ENCODE assay signal across 7 cellular contexts in genomic region chr22:31493355-31493754, GRCh38. TPM values are rescaled to one million over a fixed set of nuclear protein-coding genes. Genes with fewer than 3 reads are reported as not detected.
A peak's percentile ranks its signal among the peaks of the same experiment; 100 is the strongest.
DNase-seq lines count a peak whose midpoint lies in the region; ATAC-seq, FAIRE-seq and TF ChIP-seq lines count a peak whose summit lies in the region.
"Not testable (repeated sequence)": the region's sequence is repeated elsewhere in the genome, so short reads cannot be mapped to it uniquely, and the experiment has no call there.

No MANE protein-coding gene starts in this region.

- H3K27me3 Mint-ChIP-seq in activated CD4-positive, alpha-beta T cell treated with anti-CD3 and anti-CD28 coated beads, Interleukin-2, amount 10 ng/mL, durations not matched to agents 7 days and 5 days; activated T-helper 2 cell treated with anti-CD3 and anti-CD28 coated beads, Interferon-gamma antibody, Interleukin-2, Interleukin-4, amounts not matched to agents 10 μg/mL and 5 μg/mL and 100 μg/mL, durations not matched to agents 14 hours and 24 hours and 36 hours (ENCODE audit: low read depth); naive thymus-derived CD8-positive, alpha-beta T cell; stimulated activated memory B cell treated with anti-CD40 and anti-IgM and Interleukin-4, amounts not matched to agents 10 μg/mL and 1 μg/mL and 100 μg/mL, for 72 hours: not testable (repeated sequence)

- H3K27ac Mint-ChIP-seq in activated CD4-positive, alpha-beta T cell treated with anti-CD3 and anti-CD28 coated beads, Interleukin-2, amount 10 ng/mL, durations not matched to agents 7 days and 5 days: peak overlapping the region; percentile 71
- H3K27ac Mint-ChIP-seq in activated T-helper 2 cell treated with anti-CD3 and anti-CD28 coated beads, Interferon-gamma antibody, Interleukin-2, Interleukin-4, amounts not matched to agents 10 μg/mL and 5 μg/mL and 100 μg/mL, durations not matched to agents 14 hours and 24 hours and 36 hours: peak overlapping the region; percentile 77
- H3K27ac Mint-ChIP-seq in naive thymus-derived CD8-positive, alpha-beta T cell: peak overlapping the region in 8 of 10 donors; percentile 7 to 76 (median 69)
- peak overlapping the region; percentile 100 for H3K27ac Mint-ChIP-seq in stimulated activated memory B cell treated with anti-CD40 and anti-IgM and Interleukin-4, amounts not matched to agents 10 μg/mL and 1 μg/mL and 100 μg/mL, for 72 hours

- peak overlapping the region; percentile 100 for H3K4me2 ChIP-seq in SU-DHL-6 (ENCODE audit: low read depth, low read length, poor library complexity, severe bottlenecking)
- not testable (repeated sequence) for H3K4me2 ChIP-seq in K562 (ENCODE audit: insufficient read depth, low read length)

- H3K27me3 ChIP-seq in SU-DHL-6 (ENCODE audit: low read length); K562 (ENCODE audit: control insufficient read depth in 2 of 2, insufficient read depth in 2 of 2, low read length in 2 of 2): not testable (repeated sequence)

- not testable (repeated sequence) for TF ChIP-seq CTCF in GM12865 (IDR thresholded peaks at IDR 0.05; ENCODE audit: insufficient read depth, low read depth, low read length, missing control alignments); SU-DHL-6 (IDR thresholded peaks at IDR 0.05; ENCODE audit: insufficient read depth, low read length, poor library complexity, severe bottlenecking); K562 (IDR thresholded peaks at IDR 0.05 in 2 of 3, conservative IDR thresholded peaks at IDR 0.05 in 1 of 3; ENCODE audit: insufficient read depth in 2 of 3, low read depth in 1 of 3, low read length in 3 of 3)

- not testable (repeated sequence) for BruUV-seq in K562 (replicated peaks; lab: Mats Ljungman, UMichigan)

- POLR2A ChIA-PET in activated CD4-positive, alpha-beta T cell treated with anti-CD3 and anti-CD28 coated beads, Interleukin-2, amount 10 ng/mL, durations not matched to agents 7 days and 5 days (lab: Charles Lee): not testable (repeated sequence)
- POLR2A ChIA-PET in K562 (lab: Yijun Ruan, JAX): interaction anchor here (1.0 to 1.3 kb wide), 2 partner anchors 15 to 37 kb away, joined by 3 read pairs; no protein-coding TSS in a partner anchor
- POLR2A ChIA-PET in naive thymus-derived CD8-positive, alpha-beta T cell (lab: Charles Lee): interaction anchor here (0.8 kb wide), 1 partner anchor 10 kb away, joined by 4 read pairs; no protein-coding TSS in a partner anchor

- H3K4me1 ChIP-seq in K562 (replicated peaks in 1 of 2; ENCODE audit: control insufficient read depth in 2 of 2, insufficient read depth in 2 of 2, low read length in 2 of 2): peaks cover 26 to 30% of the 10 kb centered on the region in 2 experiments; a peak in 4 of 5 replicates

- H3K9me2 ChIP-seq in SU-DHL-6 (replicated peaks; ENCODE audit: insufficient read depth, low read length): not testable (repeated sequence)

- H2AFZ ChIP-seq in SU-DHL-6 (ENCODE audit: low read depth, low read length, severe bottlenecking); K562 (ENCODE audit: low read depth, low read length): not testable (repeated sequence)

- CTCF ChIA-PET in activated CD4-positive, alpha-beta T cell treated with anti-CD3 and anti-CD28 coated beads, Interleukin-2, amount 10 ng/mL, durations not matched to agents 7 days and 5 days (lab: Charles Lee): interaction anchor here (0.6 to 0.7 kb wide), 2 partner anchors 152 to 1707 kb away, joined by 3 to 4 read pairs; no protein-coding TSS in a partner anchor
- CTCF ChIA-PET in K562 (lab: Yijun Ruan, JAX; ENCODE audit: low intra/inter-chr PET ratio): not testable (repeated sequence)

- not testable (repeated sequence) for H3K4me3 ChIP-seq in GM12865 (ENCODE audit: low read depth, low read length); SU-DHL-6 (ENCODE audit: insufficient read depth, low read length, poor library complexity, severe bottlenecking); K562

- not testable (repeated sequence) for H3K9me3 ChIP-seq in SU-DHL-6 (ENCODE audit: insufficient read depth, low read length); K562 (replicated peaks; ENCODE audit: control insufficient read depth, insufficient read depth, low read depth, low read length)

- H4K20me1 ChIP-seq in SU-DHL-6 (ENCODE audit: low read depth, low read length); K562 (replicated peaks; ENCODE audit: control insufficient read depth, insufficient read depth, low read length): not testable (repeated sequence)

- in situ Hi-C loops in K562 (cut with MboI): not testable (repeated sequence)

- peaks cover 28% of the 10 kb centered on the region for H3K79me2 ChIP-seq in SU-DHL-6 (ENCODE audit: insufficient read depth, low read length)
- peaks cover 48% of the 10 kb centered on the region for H3K79me2 ChIP-seq in K562 (ENCODE audit: control insufficient read depth, insufficient read depth, low read length)

- not testable (repeated sequence) for FAIRE-seq in K562 (lab: Jason Lieb, UNC)

- not testable (repeated sequence) for ATAC-seq in K562; naive thymus-derived CD8-positive, alpha-beta T cell; stimulated activated memory B cell treated with anti-CD40 and anti-IgM and Interleukin-4, amounts not matched to agents 10 μg/mL and 1 μg/mL and 100 μg/mL, for 72 hours

- H3K4me1 Mint-ChIP-seq in activated CD4-positive, alpha-beta T cell treated with anti-CD3 and anti-CD28 coated beads, Interleukin-2, amount 10 ng/mL, durations not matched to agents 7 days and 5 days: peaks cover 49% of the 10 kb centered on the region
- peaks cover 36% of the 10 kb centered on the region for H3K4me1 Mint-ChIP-seq in activated T-helper 2 cell treated with anti-CD3 and anti-CD28 coated beads, Interferon-gamma antibody, Interleukin-2, Interleukin-4, amounts not matched to agents 10 μg/mL and 5 μg/mL and 100 μg/mL, durations not matched to agents 14 hours and 24 hours and 36 hours (ENCODE audit: low read depth)
- peaks cover 12 to 52% (median 39%) of the 10 kb centered on the region in 4 donors for H3K4me1 Mint-ChIP-seq in naive thymus-derived CD8-positive, alpha-beta T cell
- peaks cover 44% of the 10 kb centered on the region for H3K4me1 Mint-ChIP-seq in stimulated activated memory B cell treated with anti-CD40 and anti-IgM and Interleukin-4, amounts not matched to agents 10 μg/mL and 1 μg/mL and 100 μg/mL, for 72 hours

- not testable (repeated sequence) for H3K36me3 ChIP-seq in SU-DHL-6 (ENCODE audit: low read length); K562 (ENCODE audit: control insufficient read depth, insufficient read depth, low read length)

- peak; percentile 42 for DNase-seq in GM12865 (ENCODE audit: low read depth)
- not testable (repeated sequence) for DNase-seq in activated CD4-positive, alpha-beta T cell treated with anti-CD3 and anti-CD28 coated beads, Interleukin-2, amount 10 ng/mL, durations not matched to agents 7 days and 5 days; activated T-helper 2 cell treated with anti-CD3 and anti-CD28 coated beads, Interferon-gamma antibody, Interleukin-2, Interleukin-4, amounts not matched to agents 10 μg/mL and 5 μg/mL and 100 μg/mL, durations not matched to agents 14 hours and 24 hours and 36 hours (ENCODE audit: low spot score); K562 (ENCODE audit: extremely low read depth in 1 of 4, low spot score in 3 of 4); naive thymus-derived CD8-positive, alpha-beta T cell

- H3F3A ChIP-seq in SU-DHL-6 (ENCODE audit: insufficient read depth): peaks cover 57% of the 10 kb centered on the region

- H3K4me3 Mint-ChIP-seq in activated CD4-positive, alpha-beta T cell treated with anti-CD3 and anti-CD28 coated beads, Interleukin-2, amount 10 ng/mL, durations not matched to agents 7 days and 5 days: peak overlapping the region; percentile 21
- H3K4me3 Mint-ChIP-seq in activated T-helper 2 cell treated with anti-CD3 and anti-CD28 coated beads, Interferon-gamma antibody, Interleukin-2, Interleukin-4, amounts not matched to agents 10 μg/mL and 5 μg/mL and 100 μg/mL, durations not matched to agents 14 hours and 24 hours and 36 hours (ENCODE audit: low read depth): peak overlapping the region; percentile 39
- H3K4me3 Mint-ChIP-seq in naive thymus-derived CD8-positive, alpha-beta T cell: peak overlapping the region in 5 of 10 donors; percentile 4 to 68 (median 24)
- peak overlapping the region; percentile 47 for H3K4me3 Mint-ChIP-seq in stimulated activated memory B cell treated with anti-CD40 and anti-IgM and Interleukin-4, amounts not matched to agents 10 μg/mL and 1 μg/mL and 100 μg/mL, for 72 hours

- H3K9me1 ChIP-seq in K562 (ENCODE audit: control insufficient read depth, insufficient read depth, low read length): not testable (repeated sequence)

- H3K36me3 Mint-ChIP-seq in activated CD4-positive, alpha-beta T cell treated with anti-CD3 and anti-CD28 coated beads, Interleukin-2, amount 10 ng/mL, durations not matched to agents 7 days and 5 days (ENCODE audit: low read depth): peaks cover 14% of the 10 kb centered on the region
- peaks cover 41% of the 10 kb centered on the region for H3K36me3 Mint-ChIP-seq in activated T-helper 2 cell treated with anti-CD3 and anti-CD28 coated beads, Interferon-gamma antibody, Interleukin-2, Interleukin-4, amounts not matched to agents 10 μg/mL and 5 μg/mL and 100 μg/mL, durations not matched to agents 14 hours and 24 hours and 36 hours (ENCODE audit: low read depth)
- not testable (repeated sequence) for H3K36me3 Mint-ChIP-seq in naive thymus-derived CD8-positive, alpha-beta T cell; stimulated activated memory B cell treated with anti-CD40 and anti-IgM and Interleukin-4, amounts not matched to agents 10 μg/mL and 1 μg/mL and 100 μg/mL, for 72 hours

- H3K9me3 Mint-ChIP-seq in activated CD4-positive, alpha-beta T cell treated with anti-CD3 and anti-CD28 coated beads, Interleukin-2, amount 10 ng/mL, durations not matched to agents 7 days and 5 days; activated T-helper 2 cell treated with anti-CD3 and anti-CD28 coated beads, Interferon-gamma antibody, Interleukin-2, Interleukin-4, amounts not matched to agents 10 μg/mL and 5 μg/mL and 100 μg/mL, durations not matched to agents 14 hours and 24 hours and 36 hours; naive thymus-derived CD8-positive, alpha-beta T cell; stimulated activated memory B cell treated with anti-CD40 and anti-IgM and Interleukin-4, amounts not matched to agents 10 μg/mL and 1 μg/mL and 100 μg/mL, for 72 hours: not testable (repeated sequence)

- 98% methylated on average over 5 of the region's 5 CpGs for WGBS in K562 (ENCODE audit: insufficient coverage, low coverage, missing lambda C conversion rate)

- H3K27ac ChIP-seq in SU-DHL-6 (ENCODE audit: low read depth, low read length): peak overlapping the region; percentile 93
- peak overlapping the region; percentile 39; the same call in 1 of the 3 replicates for H3K27ac ChIP-seq in K562 (ENCODE audit: extremely low read depth, low read depth, low read length)

- intact Hi-C loops in activated T-helper 2 cell treated with anti-CD3 and anti-CD28 coated beads, Interferon-gamma antibody, Interleukin-2, Interleukin-4, amounts not matched to agents 10 μg/mL and 5 μg/mL and 100 μg/mL, durations not matched to agents 14 hours and 24 hours and 36 hours (cut with micrococcal nuclease); K562 (cut with micrococcal nuclease): not testable (repeated sequence)

- not testable (repeated sequence) for TF ChIP-seq RAD21 in K562 (CRISPR knock-in tag; conservative IDR thresholded peaks at IDR 0.05 in 1 of 2, IDR thresholded peaks at IDR 0.05 in 1 of 2)

- 0 out of 2 replicates have a peak overlapping the region, but pooled peaks have one; percentile 17 for H3K9ac ChIP-seq in SU-DHL-6 (ENCODE audit: low read length)
- H3K9ac ChIP-seq in K562 (ENCODE audit: insufficient read depth in 1 of 2, low read depth in 2 of 2, low read length in 2 of 2): not testable (repeated sequence)

- TF ChIP-seq POLR2A in K562 (conservative IDR thresholded peaks at IDR 0.05): not testable (repeated sequence)

- TF ChIP-seq EP300 in K562 (IDR thresholded peaks at IDR 0.05; ENCODE audit: low read length): not testable (repeated sequence)

RNA-seq across cellular contexts. Expression of gene SFI1, which starts 3.0 kb away (rescaled TPM):
- total RNA-seq in activated CD4-positive, alpha-beta T cell treated with anti-CD3 and anti-CD28 coated beads, Interleukin-2, amount 10 ng/mL, durations not matched to agents 7 days and 5 days: 100 to 1,000 TPM; 174 to 183 TPM
- 409 and 435 TPM in 2 replicates for total RNA-seq in activated T-helper 2 cell treated with anti-CD3 and anti-CD28 coated beads, Interferon-gamma antibody, Interleukin-2, Interleukin-4, amounts not matched to agents 10 μg/mL and 5 μg/mL and 100 μg/mL, durations not matched to agents 14 hours and 24 hours and 36 hours
- 245 and 354 TPM in 2 replicates for total RNA-seq in K562 (2011; cell fraction: chromatin; rRNA removed; ENCODE audit: low replicate concordance)
- 166 and 190 TPM in 2 replicates for total RNA-seq in K562 (2011; cell fraction: nucleolus; rRNA removed)
- total RNA-seq in K562 (2011; cell fraction: nucleoplasm; rRNA removed): 184 and 220 TPM in 2 replicates
- total RNA-seq in K562 (2014; rRNA removed): 14.1 and 21.3 TPM in 2 replicates
- 8.2 and 10.5 TPM in 2 replicates for total RNA-seq in K562 (2014; rRNA removed; fragmentation: Illumina TruSeq; extraction: Trizol)
- 8.8 and 10.4 TPM in 2 replicates for total RNA-seq in K562 (2015; rRNA removed; fragmentation: Illumina TruSeq; extraction: Trizol)
- total RNA-seq in K562 (2021): 24.0 and 24.2 TPM in 2 replicates
- 15.0 and 18.7 TPM in 2 replicates for polyA plus RNA-seq in K562 (2011; rRNA removed)
- 8.8 TPM in 2 replicates for polyA plus RNA-seq in K562 (2011; cell fraction: cytosol; rRNA removed)
- polyA plus RNA-seq in K562 (2011; cell fraction: nucleus; rRNA removed): 119 and 144 TPM in 2 replicates
- polyA plus RNA-seq in K562 (2012): 14.6 and 28.2 TPM in 2 replicates
- 11.8 and 16.0 TPM in 2 replicates for polyA plus RNA-seq in K562 (2014; fragmentation: Illumina TruSeq; extraction: Trizol)
- 1 to 10 TPM; 3.0 to 4.3 TPM for polyA plus RNA-seq in K562 (2014; fragmentation: Nextera tagmentation; extraction: Ambion mirVana)
- polyA plus RNA-seq in K562 (2014; rRNA removed): 23.1 and 25.6 TPM in 2 replicates
- 31.3 and 39.8 TPM in 2 replicates for polyA minus RNA-seq in K562 (2011; rRNA and poly(A)+ RNA removed)
- polyA minus RNA-seq in K562 (2011; cell fraction: cytosol; rRNA and poly(A)+ RNA removed): 13.7 and 14.1 TPM in 2 replicates
- 46.7 and 73.1 TPM in 2 replicates for polyA minus RNA-seq in K562 (2011; cell fraction: nucleus; rRNA and poly(A)+ RNA removed)
- 100 to 1,000 TPM; 368 to 371 TPM for total RNA-seq in naive thymus-derived CD8-positive, alpha-beta T cell
- polyA plus RNA-seq in naive thymus-derived CD8-positive, alpha-beta T cell: 10 to 100 TPM; 23.1 to 49.8 (median 36.5) TPM

RNA-seq across cellular contexts. Expression of gene EIF4ENIF1, which starts 3.7 kb away (rescaled TPM):
- 10 to 100 TPM; 34.5 to 41.5 TPM for total RNA-seq in activated CD4-positive, alpha-beta T cell treated with anti-CD3 and anti-CD28 coated beads, Interleukin-2, amount 10 ng/mL, durations not matched to agents 7 days and 5 days
- total RNA-seq in activated T-helper 2 cell treated with anti-CD3 and anti-CD28 coated beads, Interferon-gamma antibody, Interleukin-2, Interleukin-4, amounts not matched to agents 10 μg/mL and 5 μg/mL and 100 μg/mL, durations not matched to agents 14 hours and 24 hours and 36 hours: 96.5 and 103 TPM in 2 replicates
- 33.5 and 38.4 TPM in 2 replicates for total RNA-seq in K562 (2011; cell fraction: chromatin; rRNA removed; ENCODE audit: low replicate concordance)
- 22.0 and 24.6 TPM in 2 replicates for total RNA-seq in K562 (2011; cell fraction: nucleolus; rRNA removed)
- 22.9 and 24.7 TPM in 2 replicates for total RNA-seq in K562 (2011; cell fraction: nucleoplasm; rRNA removed)
- total RNA-seq in K562 (2014; rRNA removed) (8.1 and 11.7 TPM in 2 replicates), K562 (2014; rRNA removed; fragmentation: Illumina TruSeq; extraction: Trizol) (11.3 and 11.7 TPM in 2 replicates), K562 (2015; rRNA removed; fragmentation: Illumina TruSeq; extraction: Trizol) (16.0 and 17.1 TPM in 2 replicates), K562 (2021) (15.9 and 17.5 TPM in 2 replicates)
- polyA plus RNA-seq in K562 (2011; rRNA removed) (15.5 and 15.8 TPM in 2 replicates), K562 (2014; fragmentation: Illumina TruSeq; extraction: Trizol) (15.6 and 24.9 TPM in 2 replicates), K562 (2014; fragmentation: Nextera tagmentation; extraction: Ambion mirVana) (1 to 10 TPM; 2.5 to 4.1 TPM), K562 (2014; rRNA removed) (16.6 and 22.4 TPM in 2 replicates)
- polyA plus RNA-seq in K562 (2011; cell fraction: cytosol; rRNA removed): 11.5 and 12.9 TPM in 2 replicates
- polyA plus RNA-seq in K562 (2011; cell fraction: nucleus; rRNA removed): 21.7 and 29.2 TPM in 2 replicates
- 13.3 and 17.4 TPM in 2 replicates for polyA plus RNA-seq in K562 (2012)
- 16.8 and 20.4 TPM in 2 replicates for polyA minus RNA-seq in K562 (2011; rRNA and poly(A)+ RNA removed)
- 9.7 and 12.4 TPM in 2 replicates for polyA minus RNA-seq in K562 (2011; cell fraction: cytosol; rRNA and poly(A)+ RNA removed)
- 7.7 and 14.7 TPM in 2 replicates for polyA minus RNA-seq in K562 (2011; cell fraction: nucleus; rRNA and poly(A)+ RNA removed)
- total RNA-seq in naive thymus-derived CD8-positive, alpha-beta T cell: 10 to 100 TPM; 29.5 to 36.6 TPM
- 10 to 100 TPM in 1 of 3 donors, 1 to 10 TPM in 2; 6.2 to 13.4 (median 7.7) TPM for polyA plus RNA-seq in naive thymus-derived CD8-positive, alpha-beta T cell
